In the genomic region with DNA sequence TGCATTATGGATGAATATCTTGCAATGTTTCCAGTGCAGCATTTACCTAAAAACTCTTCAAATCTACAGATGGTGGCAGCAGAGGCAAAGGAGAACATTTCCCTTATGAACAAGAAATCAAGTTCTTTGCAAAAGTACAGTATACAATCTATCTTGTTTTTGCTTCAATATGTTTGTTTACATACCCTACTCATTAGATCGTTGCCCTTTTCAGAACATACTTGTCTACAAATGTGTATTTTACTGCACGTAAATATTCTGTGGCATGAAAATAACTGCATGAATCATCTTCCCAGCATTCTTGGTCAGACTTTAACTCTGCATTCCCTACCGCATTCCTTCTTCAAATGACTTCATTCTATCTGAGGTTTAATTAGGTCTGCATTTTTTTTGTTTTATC, we compare ENCODE assay signal across 10 cellular contexts.
DNase-seq lines count a peak whose midpoint lies in the region; ATAC-seq and TF ChIP-seq lines count a peak whose summit lies in the region.
"Had no signal": no experiment of that assay in that cellular context is flagged by ENCODE, and none has a peak within 500 bp of the region (broad histone marks: within the 10 kb centered on the region; RNA-seq: fewer than 3 reads in every experiment).

No MANE protein-coding gene starts in this region.

- no peak for TF ChIP-seq POLR2A in Peyer's patch (IDR thresholded peaks at IDR 0.05)

- DNase-seq in NCI-H345 (lab: John Stamatoyannopoulos, UW) = peak; percentile 5
- no peak for DNase-seq in NCI-H345 treated with DMSO at 0.1 percent for 48 hours (lab: John Stamatoyannopoulos, UW; ENCODE audit: unreplicated experiment)
- no peak for DNase-seq in Peyer's patch
- DNase-seq in fibroblast of the conjunctiva (ENCODE audit: low read depth) = peak; percentile 0
- DNase-seq in smooth muscle cell (lab: John Stamatoyannopoulos, UW; ENCODE audit: unreplicated experiment) = no peak
- no peak for DNase-seq in SIG-M5 treated with dmso at 0.1 percent for 504 hours (lab: John Stamatoyannopoulos, UW; ENCODE audit: unreplicated experiment)
- no peak for DNase-seq in T-helper 1 cell
- DNase-seq: adrenal gland, AML-193 had no signal

- no peaks in the 10 kb centered on the region for H3K9me3 ChIP-seq in Peyer's patch
- no peaks in the 10 kb centered on the region for H3K9me3 ChIP-seq in smooth muscle cell (replicated peaks; ENCODE audit: low read depth)
- H3K9me3 ChIP-seq: adrenal gland had no signal

- H3K27me3 ChIP-seq in Peyer's patch (no peaks in the 10 kb centered on the region), smooth muscle cell (ENCODE audit: low read depth) (no peaks in the 10 kb centered on the region)
- H3K27me3 ChIP-seq: adrenal gland had no signal

- no peak overlapping the region for H3K4me3 ChIP-seq in Peyer's patch
- H3K4me3 ChIP-seq in smooth muscle cell = no peak overlapping the region
- H3K4me3 ChIP-seq: adrenal gland had no signal

- H3K36me3 ChIP-seq in Peyer's patch (no peaks in the 10 kb centered on the region), smooth muscle cell (ENCODE audit: low read depth) (no peaks in the 10 kb centered on the region)
- H3K36me3 ChIP-seq: adrenal gland had no signal

- H3K79me2 ChIP-seq in smooth muscle cell (ENCODE audit: low read depth) = no peaks in the 10 kb centered on the region

- TF ChIP-seq CTCF in Peyer's patch (IDR thresholded peaks at IDR 0.05) (peak in 4 of 6 experiments; percentile 10 to 74 (median 68)), smooth muscle cell (IDR thresholded peaks at IDR 0.05; ENCODE audit: borderline replicate concordance, insufficient read depth, poor library complexity, severe bottlenecking) (no peak)

- H3K4me2 ChIP-seq in smooth muscle cell = peak overlapping the region; percentile 68

- H3K27ac ChIP-seq in Peyer's patch = no peak overlapping the region
- peak overlapping the region; percentile 31 for H3K27ac ChIP-seq in smooth muscle cell (ENCODE audit: low read depth)
- H3K27ac ChIP-seq: adrenal gland had no signal

- no peak overlapping the region for H2AFZ ChIP-seq in smooth muscle cell (ENCODE audit: low read depth)

- 3% methylated on average over 3 of the region's 3 CpGs for WGBS in smooth muscle cell (ENCODE audit: low lambda C conversion rate)

- no peaks in the 10 kb centered on the region for H4K20me1 ChIP-seq in smooth muscle cell (ENCODE audit: low read depth)

- H3K4me1 ChIP-seq in Peyer's patch (peaks cover 0 to 6% (median 0%) of the 10 kb centered on the region in 4 donors), smooth muscle cell (ENCODE audit: low read depth) (no peaks in the 10 kb centered on the region)
- H3K4me1 ChIP-seq: adrenal gland had no signal

- ATAC-seq in HG03045 (IDR thresholded peaks at IDR 0.05; ENCODE audit: unreplicated experiment) = no peak

- no peak overlapping the region for H3K9ac ChIP-seq in smooth muscle cell (ENCODE audit: low read depth)

- peaks cover 4% of the 10 kb centered on the region for H3F3A ChIP-seq in smooth muscle cell (ENCODE audit: low read depth)

Comparison
In these comparisons a context has a peak if more than half of its experiments do, and no peak if none do; other contexts are left out.
1. DNase-seq: peak in NCI-H345 (single experiment) and fibroblast of the conjunctiva (single experiment); none in NCI-H345 treated with DMSO at 0.1 percent for 48 hours (single experiment), Peyer's patch (0 of 3), smooth muscle cell (single experiment), SIG-M5 treated with dmso at 0.1 percent for 504 hours (single experiment) and T-helper 1 cell (0 of 5).